In the genomic region with DNA sequence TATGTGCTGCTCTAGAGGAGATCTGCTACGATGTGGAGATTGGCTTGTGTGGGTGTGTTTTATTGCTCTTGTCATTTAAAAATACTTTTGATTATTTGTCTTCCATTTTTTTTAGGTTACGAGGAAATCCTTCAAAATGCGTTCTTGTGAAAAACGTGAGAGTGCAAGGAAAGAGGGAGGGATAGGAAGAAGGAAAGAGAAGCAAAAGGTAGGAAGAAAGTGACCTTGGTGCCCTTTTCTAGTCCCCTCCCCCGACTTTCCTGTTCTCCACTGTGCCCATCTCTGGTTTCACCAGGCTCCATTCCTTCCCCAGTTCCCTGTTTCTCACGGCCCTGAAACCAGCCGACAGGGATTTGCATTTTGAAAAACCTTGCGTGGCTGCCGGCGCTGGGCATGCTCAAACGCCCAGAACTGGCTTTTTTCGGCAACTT, we compare ENCODE assay signal across 8 cellular contexts. TPM values are rescaled to one million over a fixed set of nuclear protein-coding genes. Genes with fewer than 3 reads are reported as not detected.
DNase-seq lines count a peak whose midpoint lies in the region; ATAC-seq and TF ChIP-seq lines count a peak whose summit lies in the region.

No MANE protein-coding gene starts in this region.

- no peaks in the 10 kb centered on the region for H3K9me3 ChIP-seq in SK-N-MC (ENCODE audit: low read depth, low read length)

- peak overlapping the region; percentile 83 for H3K27ac Mint-ChIP-seq in glutamatergic neuron (ENCODE audit: unreplicated experiment)

- H3K36me3 Mint-ChIP-seq in glutamatergic neuron (ENCODE audit: unreplicated experiment), result no peaks in the 10 kb centered on the region

- peak overlapping the region; percentile 86 for H3K4me3 Mint-ChIP-seq in glutamatergic neuron (ENCODE audit: unreplicated experiment)

- TF ChIP-seq CTCF in glutamatergic neuron (IDR thresholded peaks at IDR 0.05; ENCODE audit: partially characterized antibody, unreplicated experiment), result no peak

- DNase-seq in DMS153 (lab: John Stamatoyannopoulos, UW), result peak; percentile 26
- no peak for DNase-seq in SK-N-MC (ENCODE audit: low read depth, low spot score)
- DNase-seq in glutamatergic neuron, result no peak
- peak; percentile 63 for DNase-seq in pons (ENCODE audit: low spot score)
- no peak for DNase-seq in activated CD4-positive, CD25-positive, alpha-beta regulatory T cell treated with anti-CD3 and anti-CD28 coated beads, Interleukin-2, amount 50 U/mL, for 72 hours
- no peak for DNase-seq in NCI-H345 (lab: John Stamatoyannopoulos, UW)

- H3K36me3 ChIP-seq in SK-N-MC (ENCODE audit: insufficient read depth, low read length), result no peaks in the 10 kb centered on the region

- H3K9me3 Mint-ChIP-seq in glutamatergic neuron (ENCODE audit: unreplicated experiment), result peaks cover 8% of the 10 kb centered on the region

- peaks cover 25% of the 10 kb centered on the region for H3K4me1 Mint-ChIP-seq in glutamatergic neuron (ENCODE audit: low read depth, unreplicated experiment)

- no peak for ATAC-seq in HG02678 (IDR thresholded peaks at IDR 0.05; ENCODE audit: unreplicated experiment)
- ATAC-seq in HG03280 (IDR thresholded peaks at IDR 0.05; ENCODE audit: unreplicated experiment), result no peak

- peak overlapping the region; percentile 25 for H3K9ac ChIP-seq in SK-N-MC (ENCODE audit: insufficient read length)

- no peak overlapping the region for H3K27ac ChIP-seq in SK-N-MC

- H3K27me3 Mint-ChIP-seq in glutamatergic neuron (ENCODE audit: unreplicated experiment), result peaks cover 6% of the 10 kb centered on the region

- H3K4me3 ChIP-seq in SK-N-MC, result peak overlapping the region; percentile 84

RNA-seq across cellular contexts. Expression of gene GNAI1, which starts 0.5 kb away (rescaled TPM):
- 61.9 TPM for total RNA-seq in glutamatergic neuron (ENCODE audit: unreplicated experiment)

Comparison
In these comparisons a context has a peak if more than half of its experiments do, and no peak if none do; other contexts are left out.
1. DNase-seq: peak in DMS153 (single experiment) and pons (single experiment); none in SK-N-MC (single experiment), glutamatergic neuron (single experiment), activated CD4-positive, CD25-positive, alpha-beta regulatory T cell treated with anti-CD3 and anti-CD28 coated beads, Interleukin-2, amount 50 U/mL, for 72 hours (single experiment) and NCI-H345 (single experiment).